In the genomic region with DNA sequence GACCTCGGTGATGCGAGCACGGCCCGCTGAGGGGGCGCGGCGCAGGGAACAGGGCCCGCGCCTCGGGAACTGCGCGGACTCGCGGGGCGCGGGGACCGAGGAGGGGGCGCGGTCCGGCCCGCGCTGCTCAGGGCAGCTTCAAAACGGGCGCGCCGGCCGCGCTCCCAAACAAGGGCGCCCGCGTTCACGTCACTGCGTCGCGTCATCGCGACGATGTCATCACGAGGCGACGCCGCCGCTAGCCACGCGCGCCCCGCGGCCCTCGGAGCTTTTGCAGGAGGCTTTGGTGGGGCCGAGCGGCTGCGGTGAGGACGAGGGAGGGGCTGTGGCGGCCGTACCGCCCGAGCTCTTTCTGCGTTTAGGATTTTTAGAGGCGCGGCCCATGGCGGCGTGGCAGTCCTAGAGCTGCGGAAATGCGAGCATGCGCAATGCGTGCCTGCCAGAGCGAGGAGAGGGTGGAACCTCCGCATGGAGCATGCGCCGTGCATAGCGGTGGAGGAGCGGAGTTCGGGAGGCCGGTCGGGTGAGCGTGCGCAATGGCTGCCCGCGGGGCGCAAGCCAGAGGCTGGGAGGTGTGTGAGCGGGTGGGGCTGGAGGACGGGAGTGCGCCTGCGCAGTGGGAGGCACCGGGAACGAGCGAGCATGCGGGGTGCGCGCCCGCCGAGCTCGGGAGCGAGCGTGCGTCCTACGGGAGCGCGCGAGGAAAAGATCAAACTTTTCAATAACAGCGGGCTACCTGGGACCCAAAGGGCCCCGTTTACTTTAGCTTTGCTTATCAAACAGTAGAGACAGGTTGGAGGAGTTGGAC, we compare ENCODE assay signal across 8 cellular contexts. TPM values are rescaled to one million over a fixed set of nuclear protein-coding genes. Genes with fewer than 3 reads are reported as not detected.
DNase-seq lines count a peak whose midpoint lies in the region; ATAC-seq, FAIRE-seq and TF ChIP-seq lines count a peak whose summit lies in the region.

A gene with protein sequence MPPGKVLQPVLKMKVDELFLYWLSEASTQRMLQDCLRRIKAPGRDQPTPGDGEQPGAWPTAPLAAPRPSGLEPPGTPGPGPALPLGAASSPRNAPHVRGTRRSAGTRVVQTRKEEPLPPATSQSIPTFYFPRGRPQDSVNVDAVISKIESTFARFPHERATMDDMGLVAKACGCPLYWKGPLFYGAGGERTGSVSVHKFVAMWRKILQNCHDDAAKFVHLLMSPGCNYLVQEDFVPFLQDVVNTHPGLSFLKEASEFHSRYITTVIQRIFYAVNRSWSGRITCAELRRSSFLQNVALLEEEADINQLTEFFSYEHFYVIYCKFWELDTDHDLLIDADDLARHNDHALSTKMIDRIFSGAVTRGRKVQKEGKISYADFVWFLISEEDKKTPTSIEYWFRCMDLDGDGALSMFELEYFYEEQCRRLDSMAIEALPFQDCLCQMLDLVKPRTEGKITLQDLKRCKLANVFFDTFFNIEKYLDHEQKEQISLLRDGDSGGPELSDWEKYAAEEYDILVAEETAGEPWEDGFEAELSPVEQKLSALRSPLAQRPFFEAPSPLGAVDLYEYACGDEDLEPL (minus strand): TSS at position 140 of the 808 bp plus-strand sequence. CDS start 216 bp downstream, outside the sequence.

- TF ChIP-seq CTCF in D721Med (IDR thresholded peaks at IDR 0.05; ENCODE audit: insufficient read depth, missing control alignments) (no peak), LNCaP clone FGC (IDR thresholded peaks at IDR 0.05; ENCODE audit: control insufficient read depth, extremely low read depth, insufficient read depth) (no peak), fibroblast of the aortic adventitia (IDR thresholded peaks at IDR 0.05; ENCODE audit: insufficient read depth, low read length) (no peak), suprapubic skin (IDR thresholded peaks at IDR 0.05) (no peak)

- no peak for TF ChIP-seq POLR2A in suprapubic skin (IDR thresholded peaks at IDR 0.05)

- H3K4me1 ChIP-seq in neuron (ENCODE audit: insufficient read depth, low read length) (peaks cover 10% of the 10 kb centered on the region), suprapubic skin (peaks cover 10% of the 10 kb centered on the region)

- peak within 1 kb of the TSS; percentile 83 for H2AFZ ChIP-seq in neuron (ENCODE audit: low read depth, low read length)

- H3K4me3 ChIP-seq in LNCaP clone FGC (ENCODE audit: low read depth, low read length) (peak within 1 kb of the TSS; percentile 83), fibroblast of the aortic adventitia (ENCODE audit: low read depth, low read length) (peak within 1 kb of the TSS; percentile 91), neuron (ENCODE audit: low read length) (peak within 1 kb of the TSS; percentile 90), suprapubic skin (peak within 1 kb of the TSS; percentile 96)

- peak; percentile 84 for DNase-seq in D721Med (ENCODE audit: insufficient read length, low spot score)
- DNase-seq in LNCaP clone FGC (ENCODE audit: low read depth) = peak; percentile 91
- peak; percentile 95 to 98 for DNase-seq in activated T-cell treated with anti-CD3 and anti-CD28 coated beads, Interleukin-2, amount 50 U/mL, for 48 hours
- peak; percentile 98 for DNase-seq in fibroblast of the aortic adventitia (ENCODE audit: low read depth)
- peak; percentile 98 to 99 for DNase-seq in suprapubic skin (ENCODE audit: low spot score in 2 of 2)
- no peak for DNase-seq in NCI-H1092 treated with DMSO at 0.1 percent for 48 hours (lab: John Stamatoyannopoulos, UW)

- H3K9me3 ChIP-seq in neuron (ENCODE audit: low read length) (no peaks in the 10 kb centered on the region), suprapubic skin (no peaks in the 10 kb centered on the region)

- peak within 1 kb of the TSS; percentile 100 for H3K27ac ChIP-seq in suprapubic skin

- no peak for TF ChIP-seq EP300 in suprapubic skin (IDR thresholded peaks at IDR 0.05)

- 0% methylated on average over 4 of the region's 102 CpGs for WGBS in suprapubic skin

- H3K36me3 ChIP-seq in neuron (ENCODE audit: insufficient read depth, low read length) (no peaks in the 10 kb centered on the region), suprapubic skin (no peaks in the 10 kb centered on the region)

- no peak for FAIRE-seq in D721Med (lab: Jason Lieb, UNC)

- H3K27me3 ChIP-seq in neuron (ENCODE audit: insufficient read depth, low read length) (no peaks in the 10 kb centered on the region), suprapubic skin (no peaks in the 10 kb centered on the region)

- peak; percentile 95 for ATAC-seq in GM21786 (IDR thresholded peaks at IDR 0.05; ENCODE audit: unreplicated experiment)

RNA-seq across cellular contexts. Expression of the gene that starts here (rescaled TPM):
- total RNA-seq in fibroblast of the aortic adventitia (ENCODE audit: low replicate concordance) (9.9 and 20.0 TPM in 2 replicates), suprapubic skin (10 to 100 TPM; 31.8 to 79.6 (median 47.1) TPM)
